In the genomic region with DNA sequence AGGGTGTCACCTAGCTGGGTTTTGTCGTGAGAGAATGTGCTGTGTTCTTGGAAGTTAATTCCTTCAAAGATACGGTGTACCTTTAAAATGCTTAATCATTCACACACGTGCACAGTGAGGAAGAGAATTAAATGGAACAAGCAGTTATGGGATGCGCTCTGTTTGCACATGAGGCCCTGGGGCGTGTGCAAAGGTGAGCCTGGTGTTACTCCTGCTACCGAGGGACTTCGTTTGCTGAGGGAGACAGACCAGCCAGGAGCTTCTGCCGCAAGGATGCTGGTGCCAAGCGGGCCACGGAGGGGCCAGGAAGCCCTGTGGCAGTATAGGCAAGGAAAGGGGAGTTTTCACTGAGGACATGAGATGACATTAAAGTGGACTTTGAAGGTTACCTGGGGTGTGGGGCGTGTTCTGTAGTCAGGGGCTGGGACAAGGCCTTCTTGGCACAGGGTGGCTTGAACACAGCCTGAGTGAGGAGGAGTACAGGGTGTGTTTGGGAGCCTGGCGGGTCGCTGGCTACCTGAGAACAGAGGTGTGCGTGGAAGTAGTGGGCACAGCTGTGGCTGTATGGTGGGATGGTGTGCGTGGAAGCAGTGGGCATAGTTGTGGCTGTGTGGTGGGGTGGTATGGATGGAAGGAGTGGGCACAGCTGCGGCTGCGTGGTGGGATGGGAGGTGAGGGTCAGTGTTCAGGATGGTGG, we compare ENCODE assay signal across 10 cellular contexts. TPM values are rescaled to one million over a fixed set of nuclear protein-coding genes. Genes with fewer than 3 reads are reported as not detected.
A peak's percentile ranks its signal among the peaks of the same experiment; 100 is the strongest.
DNase-seq lines count a peak whose midpoint lies in the region; ATAC-seq and TF ChIP-seq lines count a peak whose summit lies in the region.
"Had no signal": no experiment of that assay in that cellular context is flagged by ENCODE, and none has a peak within 500 bp of the region (broad histone marks: within the 10 kb centered on the region; RNA-seq: fewer than 3 reads in every experiment).

No MANE protein-coding gene starts in this region.

- H2AFZ ChIP-seq in GM23248 = no peak overlapping the region

- no peaks in the 10 kb centered on the region for H3K36me3 ChIP-seq in esophagus squamous epithelium
- H3K36me3 ChIP-seq in GM23248 (ENCODE audit: low read depth) = no peaks in the 10 kb centered on the region

- peaks cover 2% of the 10 kb centered on the region for H3K36me3 Mint-ChIP-seq in activated naive CD4-positive, alpha-beta T cell treated with anti-CD3 and anti-CD28 coated beads for 36 hours (ENCODE audit: low read depth)
- H3K36me3 Mint-ChIP-seq in WTC11 = no peaks in the 10 kb centered on the region
- H3K36me3 Mint-ChIP-seq in stimulated activated naive B cell treated with anti-CD40 and anti-IgM and Interleukin-4, amounts not matched to agents 10 μg/mL and 1 μg/mL and 100 μg/mL, for 72 hours = peaks cover 28 to 33% of the 10 kb centered on the region in 2 donors

- CTCF ChIA-PET in activated naive CD4-positive, alpha-beta T cell treated with anti-CD3 and anti-CD28 coated beads for 36 hours (lab: Charles Lee) = interaction anchor here (1.0 to 1.5 kb wide), 3 partner anchors 19 to 212 kb away, joined by 3 to 8 read pairs (median 5); no protein-coding TSS in a partner anchor
- CTCF ChIA-PET in WTC11 (lab: Charles Lee) = interaction anchor here (4.1 kb wide), 1 partner anchor 27 kb away, joined by 27 read pairs; no protein-coding TSS in a partner anchor

- no peaks in the 10 kb centered on the region for H3K27me3 Mint-ChIP-seq in activated naive CD4-positive, alpha-beta T cell treated with anti-CD3 and anti-CD28 coated beads for 36 hours (ENCODE audit: low read depth)
- H3K27me3 Mint-ChIP-seq in WTC11 (ENCODE audit: low read depth) = no peaks in the 10 kb centered on the region
- no peaks in the 10 kb centered on the region for H3K27me3 Mint-ChIP-seq in stimulated activated naive B cell treated with anti-CD40 and anti-IgM and Interleukin-4, amounts not matched to agents 10 μg/mL and 1 μg/mL and 100 μg/mL, for 72 hours

- no peak for TF ChIP-seq CTCF in WTC11 (IDR thresholded peaks at IDR 0.05)
- TF ChIP-seq CTCF in esophagus squamous epithelium (IDR thresholded peaks at IDR 0.05) = no peak

- H3K9ac ChIP-seq in GM23248 = no peak overlapping the region

- H3K4me1 ChIP-seq in esophagus squamous epithelium (peaks cover 38 to 57% (median 45%) of the 10 kb centered on the region in 3 donors), GM23248 (ENCODE audit: insufficient read depth) (peaks cover 14% of the 10 kb centered on the region)

- no peaks in the 10 kb centered on the region for H3K9me2 ChIP-seq in GM23248 (ENCODE audit: insufficient read depth)

- H3K9me3 Mint-ChIP-seq in activated naive CD4-positive, alpha-beta T cell treated with anti-CD3 and anti-CD28 coated beads for 36 hours = no peaks in the 10 kb centered on the region
- H3K9me3 Mint-ChIP-seq in WTC11 = no peaks in the 10 kb centered on the region
- no peaks in the 10 kb centered on the region for H3K9me3 Mint-ChIP-seq in stimulated activated naive B cell treated with anti-CD40 and anti-IgM and Interleukin-4, amounts not matched to agents 10 μg/mL and 1 μg/mL and 100 μg/mL, for 72 hours

- H3K9me3 ChIP-seq in esophagus squamous epithelium = no peaks in the 10 kb centered on the region
- H3K9me3 ChIP-seq in GM23248 (ENCODE audit: low read depth) = no peaks in the 10 kb centered on the region

- peak overlapping the region; percentile 43 to 83 (median 71) for H3K27ac ChIP-seq in esophagus squamous epithelium
- no peak overlapping the region for H3K27ac ChIP-seq in GM23248

- in situ Hi-C loops in GM23248 (cut with MboI) = no loop called here

- POLR2A ChIA-PET in WTC11 (lab: Charles Lee) = no interaction called here

- H3K4me3 ChIP-seq in esophagus squamous epithelium = peak overlapping the region in 1 of 4 donors; percentile 41
- H3K4me3 ChIP-seq in GM23248 = no peak overlapping the region

- H3K4me2 ChIP-seq in GM23248 (ENCODE audit: unreplicated experiment) = no peak overlapping the region

- ATAC-seq in WTC11 (no peak), HG03097 (IDR thresholded peaks at IDR 0.05; ENCODE audit: low FRiP score, unreplicated experiment) (no peak)
- no peak for ATAC-seq in stimulated activated naive B cell treated with anti-CD40 and anti-IgM and Interleukin-4, amounts not matched to agents 10 μg/mL and 1 μg/mL and 100 μg/mL, for 72 hours (replicated peaks)

- TF ChIP-seq POLR2A in esophagus squamous epithelium (IDR thresholded peaks at IDR 0.05) = no peak

- H3K27me3 ChIP-seq in esophagus squamous epithelium (no peaks in the 10 kb centered on the region), GM23248 (replicated peaks; ENCODE audit: insufficient read depth) (no peaks in the 10 kb centered on the region)

- peaks cover 66% of the 10 kb centered on the region for H3K4me1 Mint-ChIP-seq in activated naive CD4-positive, alpha-beta T cell treated with anti-CD3 and anti-CD28 coated beads for 36 hours (ENCODE audit: low read depth)
- H3K4me1 Mint-ChIP-seq in WTC11 = peaks cover 15% of the 10 kb centered on the region
- H3K4me1 Mint-ChIP-seq in stimulated activated naive B cell treated with anti-CD40 and anti-IgM and Interleukin-4, amounts not matched to agents 10 μg/mL and 1 μg/mL and 100 μg/mL, for 72 hours = peaks cover 57 to 81% of the 10 kb centered on the region in 2 donors

- no peak for DNase-seq in activated naive CD4-positive, alpha-beta T cell treated with anti-CD3 and anti-CD28 coated beads for 36 hours
- DNase-seq in activated naive CD4-positive, alpha-beta T cell treated with Interleukin-2 at 50 U/mL for 16 hours = no peak
- no peak for DNase-seq in WTC11 (ENCODE audit: low spot score)
- no peak for DNase-seq in esophagus squamous epithelium (lab: John Stamatoyannopoulos, UW)
- no peak for DNase-seq in stimulated activated naive B cell treated with anti-CD40 and anti-IgM and Interleukin-4, amounts not matched to agents 10 μg/mL and 1 μg/mL and 100 μg/mL, for 72 hours
- DNase-seq in OCI-M1 (lab: John Stamatoyannopoulos, UW) = no peak
- DNase-seq in GM23248 = no peak
- DNase-seq: activated CD8-positive, alpha-beta memory T cell treated with anti-CD3 and anti-CD28 coated beads, Interleukin-2, amount 50 U/mL, for 4 hours; MV-4-11 had no signal

- 63 to 74% methylated on average over 17 of the region's 17 CpGs for WGBS in esophagus squamous epithelium, 2 donors
- WGBS in GM23248 (ENCODE audit: low coverage in 1 of 2, low lambda C conversion rate in 2 of 2, missing lambda C conversion rate in 2 of 2), 2 experiments = 95 to 96% methylated on average over 17 of the region's 17 CpGs

- H3K27ac Mint-ChIP-seq in activated naive CD4-positive, alpha-beta T cell treated with anti-CD3 and anti-CD28 coated beads for 36 hours = peak overlapping the region; percentile 90
- peak overlapping the region; percentile 82 for H3K27ac Mint-ChIP-seq in WTC11
- peak overlapping the region; percentile 94 for H3K27ac Mint-ChIP-seq in stimulated activated naive B cell treated with anti-CD40 and anti-IgM and Interleukin-4, amounts not matched to agents 10 μg/mL and 1 μg/mL and 100 μg/mL, for 72 hours

- H4K20me1 ChIP-seq in GM23248 (ENCODE audit: insufficient read depth) = 0 out of 2 replicates have a peak, but pooled peaks cover 5% of the 10 kb centered on the region

- peaks cover 15% of the 10 kb centered on the region; the same call in 1 of the 2 replicates for H3F3A ChIP-seq in GM23248 (ENCODE audit: insufficient read depth)

- H3K79me2 ChIP-seq in GM23248 (ENCODE audit: insufficient read depth) = peaks cover 90% of the 10 kb centered on the region

- intact Hi-C loops in activated naive CD4-positive, alpha-beta T cell treated with anti-CD3 and anti-CD28 coated beads for 36 hours (cut with micrococcal nuclease) = loop anchor here (2.0 kb wide), 1 partner anchor 15 kb away; no protein-coding TSS in a partner anchor
- intact Hi-C loops in esophagus squamous epithelium (cut with DNase I) = no loop called here

- H3K4me3 Mint-ChIP-seq in activated naive CD4-positive, alpha-beta T cell treated with anti-CD3 and anti-CD28 coated beads for 36 hours = peak overlapping the region; percentile 42
- H3K4me3 Mint-ChIP-seq in WTC11 = no peak overlapping the region
- H3K4me3 Mint-ChIP-seq in stimulated activated naive B cell treated with anti-CD40 and anti-IgM and Interleukin-4, amounts not matched to agents 10 μg/mL and 1 μg/mL and 100 μg/mL, for 72 hours = peak overlapping the region; percentile 67 to 69

TF ChIP-seq in WTC11, 78 proteins besides CTCF, POLR2A, EP300 and RAD21 (continues in another document):
- TF ChIP-seq ZNF423 (CRISPR knock-in tag; IDR thresholded peaks at IDR 0.05) (no peak), SP1 (CRISPR knock-in tag; conservative IDR thresholded peaks at IDR 0.05) (no peak), NR3C1 (CRISPR knock-in tag; conservative IDR thresholded peaks at IDR 0.05; ENCODE audit: low read depth) (no peak)

RNA-seq across cellular contexts. Expression of a gene that starts 13.5 kb away (rescaled TPM):
- total RNA-seq in activated naive CD4-positive, alpha-beta T cell treated with anti-CD3 and anti-CD28 coated beads for 36 hours = 10 to 100 TPM; 20.1 to 21.4 TPM
- total RNA-seq in WTC11 (2021) = 18.1 to 21.0 TPM (median 19.1 TPM) in 3 replicates
- 10 to 100 TPM; 15.6 to 21.7 (median 20.5) TPM for total RNA-seq in esophagus squamous epithelium
- total RNA-seq in GM23248 (2014; rRNA removed; shearing (Covaris generic)) = 12.3 and 13.3 TPM in 2 replicates
- polyA plus RNA-seq in GM23248 (2016; fragmentation: Nextera tagmentation; extraction: Ambion mirVana) = 16.9 and 17.9 TPM in 2 replicates

RNA-seq across cellular contexts. Expression of a gene that starts 37.9 kb away (rescaled TPM):
- 10 to 100 TPM; 32.6 to 34.9 TPM for total RNA-seq in activated naive CD4-positive, alpha-beta T cell treated with anti-CD3 and anti-CD28 coated beads for 36 hours
- total RNA-seq in WTC11 (2021) (45.6 to 50.2 TPM (median 49.7 TPM) in 3 replicates), esophagus squamous epithelium (10 to 100 TPM; 14.6 to 34.0 (median 26.6) TPM)
- 45.1 and 45.4 TPM in 2 replicates for total RNA-seq in GM23248 (2014; rRNA removed; shearing (Covaris generic))
- 24.3 and 25.3 TPM in 2 replicates for polyA plus RNA-seq in GM23248 (2016; fragmentation: Nextera tagmentation; extraction: Ambion mirVana)
